1 cellular context compared by ENCODE assay signal in genomic region chr15:56871867-56872266, GRCh38.
TF ChIP-seq lines count a peak whose summit lies in the region.

No MANE protein-coding gene starts in this region.

TF ChIP-seq in SK-N-SH, 30 proteins besides CTCF, POLR2A, EP300 and RAD21 (continued from another document):
- TF ChIP-seq, protein P1, sequence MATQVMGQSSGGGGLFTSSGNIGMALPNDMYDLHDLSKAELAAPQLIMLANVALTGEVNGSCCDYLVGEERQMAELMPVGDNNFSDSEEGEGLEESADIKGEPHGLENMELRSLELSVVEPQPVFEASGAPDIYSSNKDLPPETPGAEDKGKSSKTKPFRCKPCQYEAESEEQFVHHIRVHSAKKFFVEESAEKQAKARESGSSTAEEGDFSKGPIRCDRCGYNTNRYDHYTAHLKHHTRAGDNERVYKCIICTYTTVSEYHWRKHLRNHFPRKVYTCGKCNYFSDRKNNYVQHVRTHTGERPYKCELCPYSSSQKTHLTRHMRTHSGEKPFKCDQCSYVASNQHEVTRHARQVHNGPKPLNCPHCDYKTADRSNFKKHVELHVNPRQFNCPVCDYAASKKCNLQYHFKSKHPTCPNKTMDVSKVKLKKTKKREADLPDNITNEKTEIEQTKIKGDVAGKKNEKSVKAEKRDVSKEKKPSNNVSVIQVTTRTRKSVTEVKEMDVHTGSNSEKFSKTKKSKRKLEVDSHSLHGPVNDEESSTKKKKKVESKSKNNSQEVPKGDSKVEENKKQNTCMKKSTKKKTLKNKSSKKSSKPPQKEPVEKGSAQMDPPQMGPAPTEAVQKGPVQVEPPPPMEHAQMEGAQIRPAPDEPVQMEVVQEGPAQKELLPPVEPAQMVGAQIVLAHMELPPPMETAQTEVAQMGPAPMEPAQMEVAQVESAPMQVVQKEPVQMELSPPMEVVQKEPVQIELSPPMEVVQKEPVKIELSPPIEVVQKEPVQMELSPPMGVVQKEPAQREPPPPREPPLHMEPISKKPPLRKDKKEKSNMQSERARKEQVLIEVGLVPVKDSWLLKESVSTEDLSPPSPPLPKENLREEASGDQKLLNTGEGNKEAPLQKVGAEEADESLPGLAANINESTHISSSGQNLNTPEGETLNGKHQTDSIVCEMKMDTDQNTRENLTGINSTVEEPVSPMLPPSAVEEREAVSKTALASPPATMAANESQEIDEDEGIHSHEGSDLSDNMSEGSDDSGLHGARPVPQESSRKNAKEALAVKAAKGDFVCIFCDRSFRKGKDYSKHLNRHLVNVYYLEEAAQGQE (IDR thresholded peaks at IDR 0.05; ENCODE audit: low read depth, low read length) = no peak
- TF ChIP-seq ZBTB33 (IDR thresholded peaks at IDR 0.05; ENCODE audit: borderline replicate concordance, low read depth) (no peak), EZH2phosphoT487 (IDR thresholded peaks at IDR 0.05; ENCODE audit: borderline replicate concordance, low read depth) (no peak), TAF1 (IDR thresholded peaks at IDR 0.05; ENCODE audit: borderline replicate concordance, low read depth, low read length) (no peak), NRF1 (IDR thresholded peaks at IDR 0.05; ENCODE audit: low read depth, low read length) (no peak), IRF3 (IDR thresholded peaks at IDR 0.05; ENCODE audit: low read depth, low read length) (no peak), NFIC (IDR thresholded peaks at IDR 0.05; ENCODE audit: borderline replicate concordance) (no peak)
